In genomic region chr17:19090058-19090772, GRCh38 we compare ENCODE assay signal across 12 cellular contexts. TPM values are rescaled to one million over a fixed set of nuclear protein-coding genes. Genes with fewer than 3 reads are reported as not detected.
A peak's percentile ranks its signal among the peaks of the same experiment; 100 is the strongest.
DNase-seq lines count a peak whose midpoint lies in the region; ATAC-seq and TF ChIP-seq lines count a peak whose summit lies in the region.
"Not testable (repeated sequence)": the region's sequence is repeated elsewhere in the genome, so short reads cannot be mapped to it uniquely, and the experiment has no call there.
"Had no signal": no experiment of that assay in that cellular context is flagged by ENCODE, and none has a peak within 500 bp of the region (broad histone marks: within the 10 kb centered on the region; RNA-seq: fewer than 3 reads in every experiment).

No MANE protein-coding gene starts in this region.

- H3K9ac ChIP-seq in IMR-90 (ENCODE audit: low read depth, low read length): not testable (repeated sequence)

- not testable (repeated sequence) for H3K4me1 ChIP-seq in IMR-90 (ENCODE audit: control insufficient read depth, insufficient read depth, low read length)

- CTCF ChIA-PET in IMR-90 (lab: Yijun Ruan, JAX); activated CD4-positive, alpha-beta T cell treated with anti-CD3 and anti-CD28 coated beads for 36 hours (lab: Charles Lee): not testable (repeated sequence)

- H3K36me3 ChIP-seq in IMR-90 (ENCODE audit: control insufficient read depth, insufficient read depth, low read length): not testable (repeated sequence)

- not testable (repeated sequence) for H4K8ac ChIP-seq in IMR-90 (ENCODE audit: low read depth in 2 of 2, low read length in 2 of 2)

- H3K4me1 Mint-ChIP-seq in activated CD4-positive, alpha-beta T cell treated with anti-CD3 and anti-CD28 coated beads for 36 hours; activated naive CD8-positive, alpha-beta T cell treated with anti-CD3 and anti-CD28 coated beads, Interleukin-2, amount 10 ng/mL, durations not matched to agents 7 days and 5 days; naive thymus-derived CD8-positive, alpha-beta T cell: not testable (repeated sequence)

- H2BK15ac ChIP-seq in IMR-90 (ENCODE audit: low read depth, low read length): not testable (repeated sequence)

- not testable (repeated sequence) for H3K27ac ChIP-seq in IMR-90 (ENCODE audit: insufficient read depth, low read length)

- intact Hi-C loops in IMR-90 (cut with micrococcal nuclease); activated CD4-positive, alpha-beta T cell treated with anti-CD3 and anti-CD28 coated beads for 36 hours (cut with DNase I, micrococcal nuclease): not testable (repeated sequence)

- peak; percentile 53 for ATAC-seq in GM18498 (IDR thresholded peaks at IDR 0.05; ENCODE audit: unreplicated experiment)
- ATAC-seq in GM18873 (IDR thresholded peaks at IDR 0.05; ENCODE audit: low FRiP score, unreplicated experiment): peak; percentile 44
- ATAC-seq in GM21825 (IDR thresholded peaks at IDR 0.05; ENCODE audit: unreplicated experiment): peak; percentile 50
- not testable (repeated sequence) for ATAC-seq in IMR-90 (ENCODE audit: low read depth)
- ATAC-seq in activated CD4-positive, alpha-beta T cell treated with anti-CD3 and anti-CD28 coated beads for 36 hours: peak; percentile 63
- ATAC-seq in activated naive CD8-positive, alpha-beta T cell treated with anti-CD3 and anti-CD28 coated beads, Interleukin-2, amount 10 ng/mL, durations not matched to agents 7 days and 5 days (ENCODE audit: low read depth): peak; percentile 50
- peak; percentile 76 to 80 for ATAC-seq in naive thymus-derived CD8-positive, alpha-beta T cell

- H3K4me3 Mint-ChIP-seq in activated CD4-positive, alpha-beta T cell treated with anti-CD3 and anti-CD28 coated beads for 36 hours; activated naive CD8-positive, alpha-beta T cell treated with anti-CD3 and anti-CD28 coated beads, Interleukin-2, amount 10 ng/mL, durations not matched to agents 7 days and 5 days; naive thymus-derived CD8-positive, alpha-beta T cell: not testable (repeated sequence)

- H3K14ac ChIP-seq in IMR-90 (replicated peaks; ENCODE audit: low read depth, low read length): not testable (repeated sequence)

- H4K91ac ChIP-seq in IMR-90 (ENCODE audit: insufficient read depth, low read depth, low read length): not testable (repeated sequence)

- H3K36me3 Mint-ChIP-seq in activated CD4-positive, alpha-beta T cell treated with anti-CD3 and anti-CD28 coated beads for 36 hours (ENCODE audit: low read depth); activated naive CD8-positive, alpha-beta T cell treated with anti-CD3 and anti-CD28 coated beads, Interleukin-2, amount 10 ng/mL, durations not matched to agents 7 days and 5 days; naive thymus-derived CD8-positive, alpha-beta T cell: not testable (repeated sequence)

- in situ Hi-C loops in IMR-90 (cut with MboI; ENCODE audit: low sequenced_read_pairs): not testable (repeated sequence)

- H3K27me3 Mint-ChIP-seq in activated CD4-positive, alpha-beta T cell treated with anti-CD3 and anti-CD28 coated beads for 36 hours; activated naive CD8-positive, alpha-beta T cell treated with anti-CD3 and anti-CD28 coated beads, Interleukin-2, amount 10 ng/mL, durations not matched to agents 7 days and 5 days; naive thymus-derived CD8-positive, alpha-beta T cell: not testable (repeated sequence)

- not testable (repeated sequence) for H2AK5ac ChIP-seq in IMR-90 (ENCODE audit: low read depth, low read length)

- no CpG with 5 or more reads among the region's 13 CpGs for WGBS in IMR-90 (ENCODE audit: extremely low coverage in 2 of 2, insufficient read length in 1 of 2), 2 experiments

- dilution Hi-C loops in IMR-90 (cut with HindIII; ENCODE audit: low sequenced_read_pairs, unreplicated experiment): not testable (repeated sequence)

- H4K20me1 ChIP-seq in IMR-90 (ENCODE audit: insufficient read depth, low read length): not testable (repeated sequence)

- H2BK5ac ChIP-seq in IMR-90 (ENCODE audit: low read depth, low read length, poor library complexity, severe bottlenecking): not testable (repeated sequence)

- H3K23ac ChIP-seq in IMR-90 (ENCODE audit: low read depth, low read length): not testable (repeated sequence)

- H3K18ac ChIP-seq in IMR-90 (ENCODE audit: low read depth, low read length): not testable (repeated sequence)

- BruUV-seq in IMR-90 (replicated peaks; lab: Mats Ljungman, UMichigan): TSS peak; percentile 73

- not testable (repeated sequence) for H2AK9ac ChIP-seq in IMR-90 (replicated peaks; ENCODE audit: low read depth, low read length, poor library complexity)

- not testable (repeated sequence) for H3K4ac ChIP-seq in IMR-90 (ENCODE audit: low read depth, low read length)

- H3K9me3 ChIP-seq in IMR-90 (ENCODE audit: control insufficient read depth, insufficient read depth, low read length): not testable (repeated sequence)

- H2AFZ ChIP-seq in IMR-90 (replicated peaks; ENCODE audit: low read length, poor library complexity): not testable (repeated sequence)

- POLR2A ChIA-PET in IMR-90 (lab: Charles Lee; ENCODE audit: unreplicated experiment); activated CD4-positive, alpha-beta T cell treated with anti-CD3 and anti-CD28 coated beads for 36 hours (lab: Charles Lee); activated naive CD8-positive, alpha-beta T cell treated with anti-CD3 and anti-CD28 coated beads, Interleukin-2, amount 10 ng/mL, durations not matched to agents 7 days and 5 days (lab: Charles Lee); naive thymus-derived CD8-positive, alpha-beta T cell (lab: Charles Lee): not testable (repeated sequence)

- H3K27ac Mint-ChIP-seq in activated CD4-positive, alpha-beta T cell treated with anti-CD3 and anti-CD28 coated beads for 36 hours; activated naive CD8-positive, alpha-beta T cell treated with anti-CD3 and anti-CD28 coated beads, Interleukin-2, amount 10 ng/mL, durations not matched to agents 7 days and 5 days; naive thymus-derived CD8-positive, alpha-beta T cell: not testable (repeated sequence)

- not testable (repeated sequence) for H3K4me2 ChIP-seq in IMR-90 (ENCODE audit: low read depth, low read length)

- not testable (repeated sequence) for TF ChIP-seq POLR2A in IMR-90 (IDR thresholded peaks at IDR 0.05; ENCODE audit: low read depth, low read length)

- H3K9me3 Mint-ChIP-seq in activated CD4-positive, alpha-beta T cell treated with anti-CD3 and anti-CD28 coated beads for 36 hours (ENCODE audit: low read depth); activated naive CD8-positive, alpha-beta T cell treated with anti-CD3 and anti-CD28 coated beads, Interleukin-2, amount 10 ng/mL, durations not matched to agents 7 days and 5 days; naive thymus-derived CD8-positive, alpha-beta T cell: not testable (repeated sequence)

- not testable (repeated sequence) for TF ChIP-seq CTCF in IMR-90 (conservative IDR thresholded peaks at IDR 0.05; ENCODE audit: low read depth, low read length)

- DNase-seq in IMR-90; activated CD4-positive, alpha-beta T cell treated with anti-CD3 and anti-CD28 coated beads for 36 hours; activated naive CD8-positive, alpha-beta T cell treated with anti-CD3 and anti-CD28 coated beads, Interleukin-2, amount 10 ng/mL, durations not matched to agents 7 days and 5 days; naive thymus-derived CD8-positive, alpha-beta T cell: not testable (repeated sequence)

- not testable (repeated sequence) for H2BK20ac ChIP-seq in IMR-90 (ENCODE audit: low read depth, low read length)

- H3K9me1 ChIP-seq in IMR-90 (ENCODE audit: insufficient read depth, low read length): not testable (repeated sequence)

- not testable (repeated sequence) for H3K27me3 ChIP-seq in IMR-90 (ENCODE audit: control insufficient read depth, insufficient read depth, low read length)

- not testable (repeated sequence) for H3K56ac ChIP-seq in IMR-90 (ENCODE audit: extremely low read depth, insufficient read depth, low read length)

- TF ChIP-seq RAD21 in IMR-90 (IDR thresholded peaks at IDR 0.05; ENCODE audit: low read length): not testable (repeated sequence)

- H2BK120ac ChIP-seq in IMR-90 (ENCODE audit: low read depth, low read length): not testable (repeated sequence)

- not testable (repeated sequence) for H3K4me3 ChIP-seq in IMR-90 (ENCODE audit: insufficient read depth, low read depth, low read length)

- not testable (repeated sequence) for H3K79me1 ChIP-seq in IMR-90 (ENCODE audit: low read depth in 1 of 2, low read length in 2 of 2)

- not testable (repeated sequence) for H4K5ac ChIP-seq in IMR-90 (ENCODE audit: low read depth, low read length)

RNA-seq across cellular contexts. Expression of gene GRAPL, which starts 37.2 kb away (rescaled TPM):
- not detected in 2 replicates for total RNA-seq in IMR-90 (2012; rRNA removed)
- polyA plus RNA-seq in IMR-90 (2012; rRNA removed): not detected in 2 replicates
- not detected in 2 replicates for polyA plus RNA-seq in IMR-90 (2012; cell fraction: cytosol; rRNA removed)
- 0.37 and 0.71 TPM in 2 replicates for polyA plus RNA-seq in IMR-90 (2012; cell fraction: nucleus; rRNA removed; ENCODE audit: low replicate concordance)
- 1 to 10 TPM; 2.9 to 4.0 TPM for total RNA-seq in activated CD4-positive, alpha-beta T cell treated with anti-CD3 and anti-CD28 coated beads for 36 hours
- 10 to 100 TPM; 17.9 to 18.4 TPM for total RNA-seq in activated naive CD8-positive, alpha-beta T cell treated with anti-CD3 and anti-CD28 coated beads, Interleukin-2, amount 10 ng/mL, durations not matched to agents 7 days and 5 days
- total RNA-seq in naive thymus-derived CD8-positive, alpha-beta T cell: 10 to 100 TPM; 67.3 to 69.6 TPM
- 1 to 10 TPM in 1 of 3 donors, under 1 TPM in 2; 0.44 to 1.2 (median 0.71) TPM for polyA plus RNA-seq in naive thymus-derived CD8-positive, alpha-beta T cell
- total RNA-seq: A673, H4, HT1080, M059J, RPMI7951 had no signal

RNA-seq across cellular contexts. Expression of gene GRAP, which starts 43.5 kb away (rescaled TPM):
- total RNA-seq in IMR-90 (2012; rRNA removed): under 0.01 TPM in 1 of 2 replicates, not detected in the other
- polyA plus RNA-seq in IMR-90 (2012; rRNA removed): 0.13 and 0.14 TPM in 2 replicates
- polyA plus RNA-seq in IMR-90 (2012; cell fraction: cytosol; rRNA removed): 0.05 TPM in 1 of 2 replicates, not detected in the other
- 0.14 and 0.22 TPM in 2 replicates for polyA plus RNA-seq in IMR-90 (2012; cell fraction: nucleus; rRNA removed; ENCODE audit: low replicate concordance)
- total RNA-seq in activated CD4-positive, alpha-beta T cell treated with anti-CD3 and anti-CD28 coated beads for 36 hours: 10 to 100 TPM; 10.7 to 11.2 TPM
- total RNA-seq in activated naive CD8-positive, alpha-beta T cell treated with anti-CD3 and anti-CD28 coated beads, Interleukin-2, amount 10 ng/mL, durations not matched to agents 7 days and 5 days: 10 to 100 TPM; 27.7 to 30.3 TPM
- total RNA-seq in naive thymus-derived CD8-positive, alpha-beta T cell: 10 to 100 TPM; 65.6 to 69.9 TPM
- 10 to 100 TPM; 32.7 to 99.6 (median 73.1) TPM for polyA plus RNA-seq in naive thymus-derived CD8-positive, alpha-beta T cell
- total RNA-seq: RPMI7951 had no signal

Comparison
In these comparisons a context has a peak if more than half of its experiments do, and no peak if none do; other contexts are left out.
1. RNA of gene GRAP, which starts 43.5 kb away (total RNA-seq): 65.6 to 69.9 TPM in naive thymus-derived CD8-positive, alpha-beta T cell, 27.7 to 30.3 TPM in activated naive CD8-positive, alpha-beta T cell treated with anti-CD3 and anti-CD28 coated beads, Interleukin-2, amount 10 ng/mL, durations not matched to agents 7 days and 5 days and 10.7 to 11.2 TPM in activated CD4-positive, alpha-beta T cell treated with anti-CD3 and anti-CD28 coated beads for 36 hours; under 0.01 TPM in IMR-90; every median in the first group is over 10 times any median in the second.